ENCODE assay signal across 8 cellular contexts in the genomic region with DNA sequence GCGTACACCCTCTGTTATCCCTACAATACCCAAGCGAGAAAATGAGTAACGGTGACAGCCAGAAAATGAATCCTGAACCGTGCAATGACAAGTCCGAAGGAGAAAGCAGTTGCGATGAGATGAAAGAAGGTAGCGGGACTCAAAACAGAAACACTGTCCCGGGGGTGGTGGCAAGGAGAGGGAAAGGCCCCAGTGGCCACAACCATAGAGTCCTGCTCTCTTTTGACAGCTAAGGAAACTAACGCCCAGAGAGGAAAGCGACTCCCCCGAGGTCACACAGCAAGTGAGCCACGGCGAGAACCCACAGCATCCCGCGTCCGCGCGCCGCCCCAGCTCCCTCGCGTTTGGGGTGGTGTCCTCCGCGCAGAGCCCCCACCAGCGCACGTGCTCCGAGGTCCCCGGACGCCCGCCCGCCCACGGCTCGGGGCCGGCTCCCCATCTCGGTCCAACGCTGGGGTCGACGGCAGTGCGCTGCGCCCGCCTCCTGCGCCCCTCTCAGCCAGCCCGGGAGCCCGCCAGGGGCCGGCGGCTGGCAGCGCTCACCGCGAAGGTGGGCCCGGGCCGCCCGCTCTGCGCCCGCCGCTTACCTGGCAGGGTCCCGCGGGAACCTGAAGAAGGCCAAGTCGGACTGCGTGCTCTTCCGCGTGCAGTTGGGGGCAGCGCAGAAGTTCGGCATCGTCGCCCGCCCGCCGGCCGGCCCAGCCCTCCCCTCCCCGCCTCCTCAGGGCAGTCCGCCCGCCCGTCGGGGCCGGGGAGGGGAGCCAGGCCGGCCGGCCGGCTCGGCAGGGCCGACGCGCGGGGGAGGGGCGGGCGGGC. TPM values are rescaled to one million over a fixed set of nuclear protein-coding genes. Genes with fewer than 3 reads are reported as not detected.
DNase-seq lines count a peak whose midpoint lies in the region; ATAC-seq and TF ChIP-seq lines count a peak whose summit lies in the region.

No MANE protein-coding gene starts in this region.

- no peaks in the 10 kb centered on the region for H3K9me3 Mint-ChIP-seq in activated naive CD8-positive, alpha-beta T cell treated with anti-CD3 and anti-CD28 coated beads for 36 hours

- peaks cover 55% of the 10 kb centered on the region for H3K4me1 Mint-ChIP-seq in activated naive CD8-positive, alpha-beta T cell treated with anti-CD3 and anti-CD28 coated beads for 36 hours

- peaks cover 8% of the 10 kb centered on the region for H3K4me1 ChIP-seq in RWPE2 (ENCODE audit: insufficient read depth, poor library complexity, severe bottlenecking)

- peak; percentile 60 for DNase-seq in DMS 273 (lab: John Stamatoyannopoulos, UW; ENCODE audit: unreplicated experiment)
- DNase-seq in DMS 273 treated with DMSO at 0.1 percent for 48 hours (lab: John Stamatoyannopoulos, UW): no peak
- DNase-seq in RWPE2 (ENCODE audit: low spot score): no peak
- peak; percentile 71 for DNase-seq in activated naive CD8-positive, alpha-beta T cell treated with anti-CD3 and anti-CD28 coated beads for 36 hours
- peak; percentile 30 for DNase-seq in hepatic stellate cell (ENCODE audit: low spot score)
- DNase-seq in skeletal muscle cell (ENCODE audit: low read depth): no peak
- no peak for DNase-seq in epidermal melanocyte (ENCODE audit: insufficient read length, low spot score)

- peak overlapping the region; percentile 65 for H3K27ac ChIP-seq in RWPE2 (ENCODE audit: poor library complexity, severe bottlenecking)

- H3K4me3 ChIP-seq in RWPE2 (ENCODE audit: severe bottlenecking): peak overlapping the region; percentile 69
- H3K4me3 ChIP-seq in skeletal muscle cell (ENCODE audit: low read depth, low read length): peak overlapping the region; percentile 75

- ATAC-seq in HG03025 (IDR thresholded peaks at IDR 0.05; ENCODE audit: low FRiP score, unreplicated experiment): peak; percentile 24
- peak; percentile 6; the same call in 2 of the 3 replicates for ATAC-seq in RWPE2 (ENCODE audit: low read depth)

- H3K27me3 ChIP-seq in RWPE2 (ENCODE audit: insufficient read depth, poor library complexity, severe bottlenecking): no peaks in the 10 kb centered on the region

- H3K27me3 Mint-ChIP-seq in activated naive CD8-positive, alpha-beta T cell treated with anti-CD3 and anti-CD28 coated beads for 36 hours: no peaks in the 10 kb centered on the region

- H3K36me3 ChIP-seq in RWPE2 (ENCODE audit: low read depth): no peaks in the 10 kb centered on the region

- TF ChIP-seq CTCF in RWPE2 (IDR thresholded peaks at IDR 0.05; ENCODE audit: poor library complexity, severe bottlenecking): no peak

- peak overlapping the region; percentile 87 for H3K27ac Mint-ChIP-seq in activated naive CD8-positive, alpha-beta T cell treated with anti-CD3 and anti-CD28 coated beads for 36 hours

- no peaks in the 10 kb centered on the region for H3K9me3 ChIP-seq in RWPE2 (ENCODE audit: severe bottlenecking)

- peaks cover 12% of the 10 kb centered on the region for H3K36me3 Mint-ChIP-seq in activated naive CD8-positive, alpha-beta T cell treated with anti-CD3 and anti-CD28 coated beads for 36 hours

- H3K4me3 Mint-ChIP-seq in activated naive CD8-positive, alpha-beta T cell treated with anti-CD3 and anti-CD28 coated beads for 36 hours: peak overlapping the region; percentile 87

RNA-seq across cellular contexts. Expression of gene THAP12, which starts 0.6 kb away (rescaled TPM):
- 10 to 100 TPM; 68.3 to 74.7 TPM for total RNA-seq in activated naive CD8-positive, alpha-beta T cell treated with anti-CD3 and anti-CD28 coated beads for 36 hours

RNA-seq across cellular contexts. Expression of gene GVQW3, which starts 0.8 kb away (rescaled TPM):
- total RNA-seq in activated naive CD8-positive, alpha-beta T cell treated with anti-CD3 and anti-CD28 coated beads for 36 hours: 1 to 10 TPM; 1.8 to 2.0 TPM

Comparison
In these comparisons a context has a peak if more than half of its experiments do, and no peak if none do; other contexts are left out.
1. DNase-seq: peak in DMS 273 (single experiment), activated naive CD8-positive, alpha-beta T cell treated with anti-CD3 and anti-CD28 coated beads for 36 hours (single experiment) and hepatic stellate cell (single experiment); none in DMS 273 treated with DMSO at 0.1 percent for 48 hours (single experiment), RWPE2 (single experiment), skeletal muscle cell (single experiment) and epidermal melanocyte (single experiment).